10 cellular contexts compared by ENCODE assay signal in the genomic region with DNA sequence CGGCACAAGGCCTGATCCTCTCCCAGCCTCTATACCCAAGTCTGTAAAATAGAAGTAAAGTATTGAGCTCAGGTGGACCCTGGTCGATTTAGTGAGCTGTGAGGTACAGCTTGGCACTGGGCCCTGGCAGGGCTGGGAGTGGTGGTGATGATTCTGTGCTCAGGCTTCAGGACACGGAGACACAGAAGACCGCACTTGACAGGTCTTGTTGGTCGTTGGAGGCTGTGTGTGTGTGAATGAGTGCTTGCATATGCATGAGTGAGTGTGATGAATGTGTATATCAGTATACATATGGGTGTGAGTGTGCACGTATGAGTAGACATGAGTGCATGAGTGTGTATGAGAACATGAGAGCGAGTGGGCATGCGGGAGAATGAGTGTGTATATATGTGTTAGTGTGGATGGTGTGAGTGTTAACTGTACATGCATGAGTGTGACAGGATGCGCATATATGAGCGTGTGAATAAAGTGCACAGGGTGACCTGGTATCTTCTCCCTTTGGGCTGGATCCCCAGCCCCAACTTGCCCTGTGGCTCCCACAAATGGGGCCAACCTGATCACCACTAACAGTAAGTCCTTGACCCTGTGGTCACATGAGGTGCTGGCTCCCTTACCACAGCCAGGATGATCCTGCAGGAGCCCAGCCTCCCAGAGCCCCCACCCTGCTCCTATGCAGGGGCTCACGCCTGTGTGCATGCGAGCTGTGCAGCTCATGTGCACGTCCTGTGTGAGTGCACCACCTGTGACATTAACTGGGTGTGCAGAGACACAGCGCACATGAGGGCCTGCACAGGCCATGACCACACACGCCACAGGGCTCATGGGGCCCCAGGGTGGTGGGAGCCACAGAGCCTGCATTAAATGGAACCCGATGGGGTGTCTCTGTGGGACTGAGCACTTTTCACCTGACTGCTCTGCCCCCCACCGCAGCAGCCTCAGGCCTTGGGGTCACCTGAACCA. TPM values are rescaled to one million over a fixed set of nuclear protein-coding genes. Genes with fewer than 3 reads are reported as not detected.
DNase-seq lines count a peak whose midpoint lies in the region; ATAC-seq, FAIRE-seq and TF ChIP-seq lines count a peak whose summit lies in the region.
"Had no signal": no experiment of that assay in that cellular context is flagged by ENCODE, and none has a peak within 500 bp of the region (broad histone marks: within the 10 kb centered on the region; RNA-seq: fewer than 3 reads in every experiment).

No MANE protein-coding gene starts in this region.

- H3K4me3 Mint-ChIP-seq in astrocyte (ENCODE audit: unreplicated experiment) (no peak overlapping the region), natural killer cell (peak overlapping the region; percentile 81)

- H3K27me3 ChIP-seq in BLaER1 treated with 17β-estradiol and CSF1 and Interleukin-3, amounts not matched to agents 10 nM and 100 nM: peaks cover 0 to 21% (median 19%) of the 10 kb centered on the region in 11 experiments; a peak in 14 of 22 replicates
- H3K27me3 ChIP-seq in astrocyte (ENCODE audit: insufficient read depth, low read length): no peaks in the 10 kb centered on the region

- H3K79me2 ChIP-seq in astrocyte (ENCODE audit: insufficient read depth, low read length): peaks cover 34% of the 10 kb centered on the region

- intact Hi-C loops in natural killer cell (cut with micrococcal nuclease): loop anchor here (1.0 to 10.0 kb wide), 4 partner anchors 25 to 121 kb away; no protein-coding TSS in a partner anchor

- H3K27me3 Mint-ChIP-seq in astrocyte (ENCODE audit: low read depth, unreplicated experiment) (no peaks in the 10 kb centered on the region), natural killer cell (ENCODE audit: low read depth in 2 of 2) (no peaks in the 10 kb centered on the region)

- peak; percentile 8 to 31 (median 24) for ATAC-seq in natural killer cell

- H3K36me3 ChIP-seq in BLaER1 treated with 17β-estradiol and CSF1 and Interleukin-3, amounts not matched to agents 10 nM and 100 nM: peaks cover 0 to 60% (median 26%) of the 10 kb centered on the region in 11 experiments; a peak in 14 of 22 replicates
- no peaks in the 10 kb centered on the region for H3K36me3 ChIP-seq in astrocyte (ENCODE audit: insufficient read depth, low read length)

- peaks cover 46 to 97% (median 61%) of the 10 kb centered on the region in 11 experiments for H4K20me1 ChIP-seq in BLaER1 treated with 17β-estradiol and CSF1 and Interleukin-3, amounts not matched to agents 10 nM and 100 nM
- peaks cover 13% of the 10 kb centered on the region for H4K20me1 ChIP-seq in astrocyte (ENCODE audit: insufficient read depth, low read length)

- peak overlapping the region; percentile 15 for H3K27ac Mint-ChIP-seq in astrocyte (ENCODE audit: unreplicated experiment)
- H3K27ac Mint-ChIP-seq in natural killer cell: peak overlapping the region; percentile 98 to 99

- peaks cover 0 to 18% (median 7%) of the 10 kb centered on the region in 11 experiments; a peak in 7 of 22 replicates for H3K9me3 ChIP-seq in BLaER1 treated with 17β-estradiol and CSF1 and Interleukin-3, amounts not matched to agents 10 nM and 100 nM (replicated peaks in 1 of 11)
- H3K9me3 ChIP-seq in astrocyte (ENCODE audit: insufficient read depth, low read depth, low read length): peaks cover 4% of the 10 kb centered on the region

- peaks cover 86 to 94% (median 90%) of the 10 kb centered on the region in 10 experiments for H3K4me1 ChIP-seq in BLaER1 treated with 17β-estradiol and CSF1 and Interleukin-3, amounts not matched to agents 10 nM and 100 nM
- H3K4me1 ChIP-seq in astrocyte (ENCODE audit: insufficient read depth, low read length): peaks cover 21% of the 10 kb centered on the region

- peaks cover 13% of the 10 kb centered on the region for H3K36me3 Mint-ChIP-seq in astrocyte (ENCODE audit: low read depth, unreplicated experiment)
- no peaks in the 10 kb centered on the region for H3K36me3 Mint-ChIP-seq in natural killer cell

- no peak for TF ChIP-seq CTCF in HFF-Myc (IDR thresholded peaks at IDR 0.05; ENCODE audit: low read depth, low read length, missing control alignments)
- no peak for TF ChIP-seq CTCF in astrocyte (IDR thresholded peaks at IDR 0.05; ENCODE audit: insufficient read depth, low read depth, low read length)
- TF ChIP-seq CTCF in natural killer cell (IDR thresholded peaks at IDR 0.05): no peak

- peak overlapping the region; percentile 89 to 100 (median 98) for H3K4me2 ChIP-seq in BLaER1 treated with 17β-estradiol and CSF1 and Interleukin-3, amounts not matched to agents 10 nM and 100 nM
- peak overlapping the region; percentile 60 for H3K4me2 ChIP-seq in astrocyte (ENCODE audit: low read length)

- H2AFZ ChIP-seq in astrocyte (ENCODE audit: low read depth, low read length): no peak overlapping the region

- H3K9ac ChIP-seq in BLaER1 treated with 17β-estradiol and CSF1 and Interleukin-3, amounts not matched to agents 10 nM and 100 nM: peak overlapping the region; percentile 77 to 96 (median 90); a peak in 21 of 22 replicates
- no peak overlapping the region for H3K9ac ChIP-seq in astrocyte (ENCODE audit: low read length)

- no peak for FAIRE-seq in astrocyte (lab: Jason Lieb, UNC)

- peaks cover 14% of the 10 kb centered on the region for H3K9me3 Mint-ChIP-seq in astrocyte (ENCODE audit: unreplicated experiment)
- H3K9me3 Mint-ChIP-seq in natural killer cell: no peaks in the 10 kb centered on the region

- no peak for DNase-seq in HFF-Myc (ENCODE audit: extremely low read depth, low read depth)
- no peak for DNase-seq in astrocyte (ENCODE audit: low read depth)
- DNase-seq in natural killer cell: no peak
- DNase-seq in activated effector memory CD4-positive, alpha-beta T cell treated with anti-CD3 and anti-CD28 coated beads, Interleukin-2, amount 50 U/mL, for 16 hours: no peak
- DNase-seq in NCI-H446 (lab: John Stamatoyannopoulos, UW): no peak
- no peak for DNase-seq in DMS79 (lab: John Stamatoyannopoulos, UW)
- no peak for DNase-seq in cerebellum (ENCODE audit: low spot score)
- DNase-seq: activated CD8-positive, alpha-beta memory T cell treated with anti-CD3 and anti-CD28 coated beads for 24 hours; mesendoderm had no signal

- H3K4me1 Mint-ChIP-seq in astrocyte (ENCODE audit: low read depth, unreplicated experiment) (peaks cover 11% of the 10 kb centered on the region), natural killer cell (peaks cover 51 to 76% of the 10 kb centered on the region in 2 donors)

- H3K27ac ChIP-seq in BLaER1 treated with 17β-estradiol and CSF1 and Interleukin-3, amounts not matched to agents 10 nM and 100 nM: peak overlapping the region in 10 of 11 experiments; percentile 76 to 99 (median 94); a peak in 18 of 22 replicates
- H3K27ac ChIP-seq in astrocyte (ENCODE audit: low read depth, low read length): no peak overlapping the region

- peak overlapping the region; percentile 46 to 85 (median 74) for H3K4me3 ChIP-seq in BLaER1 treated with 17β-estradiol and CSF1 and Interleukin-3, amounts not matched to agents 10 nM and 100 nM
- H3K4me3 ChIP-seq in HFF-Myc (replicated peaks; ENCODE audit: low read depth, low read length) (peak overlapping the region; percentile 61), astrocyte (ENCODE audit: insufficient read depth, low read depth, low read length) (no peak overlapping the region)

RNA-seq across cellular contexts. Expression of a gene that starts 20.8 kb away (rescaled TPM):
- total RNA-seq in astrocyte (33.7 and 35.0 TPM in 2 replicates), natural killer cell (100 to 1,000 TPM; 213 to 283 (median 221) TPM), cerebellum (31.2 TPM)

RNA-seq across cellular contexts. Expression of a gene that starts 29.9 kb away (rescaled TPM):
- total RNA-seq in astrocyte (258 and 280 TPM in 2 replicates), natural killer cell (100 to 1,000 TPM; 383 to 465 (median 452) TPM), cerebellum (201 TPM)

RNA-seq across cellular contexts. Expression of a gene that starts 57.6 kb away (rescaled TPM):
- total RNA-seq in astrocyte (31.1 and 33.7 TPM in 2 replicates), natural killer cell (10 to 100 TPM; 35.6 to 53.9 (median 41.6) TPM), cerebellum (6.8 TPM)
